26 cellular contexts compared by ENCODE assay signal in genomic region chr9:84621811-84622210, GRCh38.
"Had no signal": no experiment of that assay in that cellular context is flagged by ENCODE, and none has a peak within 500 bp of the region (broad histone marks: within the 10 kb centered on the region; RNA-seq: fewer than 3 reads in every experiment).

No MANE protein-coding gene starts in this region.

- H3K27me3 ChIP-seq: stomach, suprapubic skin, testis, thyroid gland, tibial artery, tibial nerve, transverse colon, upper lobe of left lung, upper lobe of right lung, uterus, vagina had no signal

- H3K4me1 ChIP-seq: stomach, suprapubic skin, testis, thyroid gland, tibial artery, tibial nerve, transverse colon, upper lobe of left lung, upper lobe of right lung, uterus, vagina had no signal

- H3K4me3 ChIP-seq: stomach, suprapubic skin, testis, thoracic aorta, thyroid gland, tibial artery, tibial nerve, transverse colon, upper lobe of left lung, upper lobe of right lung, uterus, vagina had no signal

- DNase-seq: stimulated activated CD4-positive, alpha-beta T cell treated with anti-CD3 and anti-CD28 coated beads, Interleukin-2, amount 100 ng/mL, for 48 hours; stimulated activated CD4-positive, alpha-beta T cell treated with anti-CD3 and anti-CD28 coated beads, Interleukin-4, amount 100 ng/mL, for 1 hour; stimulated activated CD4-positive, alpha-beta T cell treated with anti-CD3 and anti-CD28 coated beads, Interleukin-4, amount 100 ng/mL, for 24 hours; stimulated activated CD4-positive, alpha-beta T cell treated with anti-CD3 and anti-CD28 coated beads, Interleukin-4, amount 100 ng/mL, for 4 hours; stimulated activated CD8-positive, alpha-beta memory T cell treated with anti-CD3 and anti-CD28 coated beads, Interleukin-4, amount 100 ng/mL, for 48 hours; stimulated activated naive B cell treated with anti-CD40 and anti-IgM and Interleukin-4, amounts not matched to agents 10 μg/mL and 1 μg/mL and 100 μg/mL, for 72 hours; stimulated activated naive CD4-positive, alpha-beta T cell; stimulated activated naive CD4-positive, alpha-beta T cell treated with Interleukin-2 at 50 U/mL for 16 hours; stimulated activated naive CD8-positive, alpha-beta T cell treated with anti-CD3 and anti-CD28 coated beads, Interleukin-15, amount 100 ng/mL, for 72 hours; stimulated activated naive CD8-positive, alpha-beta T cell treated with anti-CD3 and anti-CD28 coated beads, Interleukin-15, Interleukin-2, amounts not matched to agents 100 U/mL and 50 U/mL, for 24 hours; stomach; substantia nigra; testis; thyroid gland; tibial artery; transverse colon; upper lobe of left lung; upper lobe of right lung; uterus had no signal

- FAIRE-seq: urothelium cell line had no signal

- H3K27ac ChIP-seq: stomach, suprapubic skin, testis, thoracic aorta, thyroid gland, tibial artery, tibial nerve, transverse colon, upper lobe of left lung, upper lobe of right lung, uterus, vagina had no signal

- H3K9me3 ChIP-seq: stomach, suprapubic skin, testis, thoracic aorta, thyroid gland, tibial artery, tibial nerve, transverse colon, upper lobe of left lung, upper lobe of right lung, uterus, vagina had no signal

- ATAC-seq: stimulated activated effector memory CD8-positive, alpha-beta T cell treated with anti-CD3 and anti-CD28 coated beads, Interleukin-12 subunit alpha, Interleukin-12 subunit beta, amount 100 ng/mL, for 72 hours; stimulated activated memory B cell treated with anti-CD40 and anti-IgM and Interleukin-4, amounts not matched to agents 10 μg/mL and 1 μg/mL and 100 μg/mL, for 72 hours; stimulated activated naive B cell treated with anti-CD40 and anti-IgM and Interleukin-4, amounts not matched to agents 10 μg/mL and 1 μg/mL and 100 μg/mL, for 72 hours; stimulated activated naive CD8-positive, alpha-beta T cell treated with anti-CD3 and anti-CD28 coated beads, Interleukin-15, amount 100 ng/mL, for 72 hours; stimulated activated naive CD8-positive, alpha-beta T cell treated with anti-CD3 and anti-CD28 coated beads, Interleukin-15, Interleukin-2, amounts not matched to agents 100 U/mL and 50 U/mL, for 24 hours; upper lobe of right lung had no signal

- H3K36me3 ChIP-seq: stomach, suprapubic skin, thoracic aorta, thyroid gland, tibial artery, tibial nerve, transverse colon, upper lobe of left lung, upper lobe of right lung, uterus, vagina had no signal
